20 cellular contexts compared by ENCODE assay signal in genomic region chr2:60527762-60528161, GRCh38. TPM values are rescaled to one million over a fixed set of nuclear protein-coding genes. Genes with fewer than 3 reads are reported as not detected.
A peak's percentile ranks its signal among the peaks of the same experiment; 100 is the strongest.
DNase-seq lines count a peak whose midpoint lies in the region; ATAC-seq and TF ChIP-seq lines count a peak whose summit lies in the region.
"Had no signal": no experiment of that assay in that cellular context is flagged by ENCODE, and none has a peak within 500 bp of the region (broad histone marks: within the 10 kb centered on the region; RNA-seq: fewer than 3 reads in every experiment).

No MANE protein-coding gene starts in this region.

- H3K36me3 ChIP-seq in left lung (no peaks in the 10 kb centered on the region), thymus (ENCODE audit: control insufficient read depth, insufficient read depth) (peaks cover 22% of the 10 kb centered on the region), GM23338 (ENCODE audit: insufficient read depth) (0 out of 2 replicates have a peak, but pooled peaks cover 3% of the 10 kb centered on the region), H7 (replicated peaks; ENCODE audit: control insufficient read depth, insufficient read depth, low read length) (peaks cover 1% of the 10 kb centered on the region; the same call in 1 of the 2 replicates)
- H3K36me3 ChIP-seq: cardiac muscle cell, HAP-1, tibial nerve had no signal

- peaks cover 0 to 32% of the 10 kb centered on the region in 2 donors for H3K27me3 ChIP-seq in left lung
- H3K27me3 ChIP-seq in thymus (ENCODE audit: control insufficient read depth, insufficient read depth), result no peaks in the 10 kb centered on the region
- H3K27me3 ChIP-seq in GM23338 (ENCODE audit: insufficient read depth), result no peaks in the 10 kb centered on the region
- no peaks in the 10 kb centered on the region for H3K27me3 ChIP-seq in H7 (ENCODE audit: control insufficient read depth, insufficient read depth, low read length)
- H3K27me3 ChIP-seq: cardiac muscle cell had no signal

- POLR2A ChIA-PET in WTC11 (lab: Charles Lee), result interaction anchor here (0.6 kb wide), 1 partner anchor 58 kb away, joined by 3 read pairs; no protein-coding TSS in a partner anchor

- no peak for TF ChIP-seq CTCF in WTC11 (IDR thresholded peaks at IDR 0.05)
- no peak for TF ChIP-seq CTCF in left lung (IDR thresholded peaks at IDR 0.05)
- TF ChIP-seq CTCF in GM23338 (conservative IDR thresholded peaks at IDR 0.05; ENCODE audit: low read depth in 2 of 2), result no peak

- H3F3A ChIP-seq in GM23338 (replicated peaks; ENCODE audit: low read depth), result no peaks in the 10 kb centered on the region

- WGBS in thymus, result 94% methylated on average over 8 of the region's 8 CpGs

- H3K9me3 ChIP-seq in left lung (no peaks in the 10 kb centered on the region), thymus (ENCODE audit: control insufficient read depth) (no peaks in the 10 kb centered on the region)
- H3K9me3 ChIP-seq: HAP-1, tibial nerve had no signal

- H3K4me1 Mint-ChIP-seq in WTC11 (peaks cover 91% of the 10 kb centered on the region), GM23338 (peaks cover 95% of the 10 kb centered on the region)

- DNase-seq in SIG-M5 treated with dmso at 0.1 percent for 504 hours (lab: John Stamatoyannopoulos, UW; ENCODE audit: unreplicated experiment) (peak; percentile 48), SIG-M5 (lab: John Stamatoyannopoulos, UW) (no peak), WTC11 (ENCODE audit: low spot score) (no peak), left lung (peak; percentile 58 to 61), GM23338 (ENCODE audit: low spot score) (no peak), H7 (no peak)
- DNase-seq in effector CD4-positive, alpha-beta T cell, result no peak
- DNase-seq: activated CD4-positive, alpha-beta T cell treated with anti-CD3 and anti-CD28 coated beads for 48 hours; activated naive CD8-positive, alpha-beta T cell treated with anti-CD3 and anti-CD28 coated beads for 36 hours; activated T-cell treated with anti-CD3 and anti-CD28 coated beads, Interleukin-2, amount 50 U/mL, for 1 hour; endodermal cell; NCI-H2081 treated with DMSO at 0.1 percent for 48 hours; NCI-H748 treated with DMSO at 0.1 percent for 48 hours; stimulated activated CD4-positive, alpha-beta T cell treated with anti-CD3 and anti-CD28 coated beads, Interleukin-4, amount 100 ng/mL, for 4 hours; T-helper 2 cell had no signal

- no peak for ATAC-seq in WTC11
- peak; percentile 27 for ATAC-seq in left lung
- no peak for ATAC-seq in GM23338

- no peak overlapping the region for H3K4me2 ChIP-seq in GM23338

- H3K4me3 Mint-ChIP-seq in WTC11 (no peak overlapping the region), GM23338 (no peak overlapping the region)
- H3K4me3 Mint-ChIP-seq: activated naive CD8-positive, alpha-beta T cell treated with anti-CD3 and anti-CD28 coated beads for 36 hours; endodermal cell had no signal

- H3K9me3 Mint-ChIP-seq in WTC11 (no peaks in the 10 kb centered on the region), GM23338 (no peaks in the 10 kb centered on the region)
- H3K9me3 Mint-ChIP-seq: activated naive CD8-positive, alpha-beta T cell treated with anti-CD3 and anti-CD28 coated beads for 36 hours; endodermal cell had no signal

- H3K4me3 ChIP-seq in left lung (no peak overlapping the region), thymus (ENCODE audit: low read length) (no peak overlapping the region), GM23338 (no peak overlapping the region), H7 (ENCODE audit: insufficient read depth, low read depth, low read length) (no peak overlapping the region)
- H3K4me3 ChIP-seq: cardiac muscle cell, HAP-1, tibial nerve had no signal

- no peak overlapping the region for H2AFZ ChIP-seq in GM23338

- H3K27me3 Mint-ChIP-seq in WTC11 (ENCODE audit: low read depth), result no peaks in the 10 kb centered on the region
- H3K27me3 Mint-ChIP-seq in GM23338 (ENCODE audit: insufficient read depth, low read depth, poor library complexity), result peaks cover 9% of the 10 kb centered on the region

- intact Hi-C loops in left lung (cut with DNase I), result no loop called here

- H3K27ac ChIP-seq in left lung (peak overlapping the region in 1 of 2 donors; percentile 47), thymus (ENCODE audit: low read depth) (peak overlapping the region; percentile 31), GM23338 (ENCODE audit: low read depth) (no peak overlapping the region)
- H3K27ac ChIP-seq: 22Rv1, cardiac muscle cell, tibial nerve had no signal

- H3K79me2 ChIP-seq in GM23338 (replicated peaks; ENCODE audit: insufficient read depth), result peaks cover 100% of the 10 kb centered on the region

- H3K4me1 ChIP-seq in left lung (peaks cover 0 to 56% of the 10 kb centered on the region in 2 donors), thymus (ENCODE audit: control insufficient read depth, insufficient read depth, low read length) (peaks cover 38% of the 10 kb centered on the region), GM23338 (ENCODE audit: insufficient read depth) (peaks cover 88% of the 10 kb centered on the region)
- H3K4me1 ChIP-seq: tibial nerve had no signal

- H3K36me3 Mint-ChIP-seq in WTC11, result peaks cover 15% of the 10 kb centered on the region
- peaks cover 14% of the 10 kb centered on the region for H3K36me3 Mint-ChIP-seq in GM23338 (ENCODE audit: low read depth)
- H3K36me3 Mint-ChIP-seq: activated naive CD8-positive, alpha-beta T cell treated with anti-CD3 and anti-CD28 coated beads for 36 hours had no signal

- H3K27ac Mint-ChIP-seq in WTC11 (peak overlapping the region; percentile 21), GM23338 (no peak overlapping the region)
- H3K27ac Mint-ChIP-seq: activated naive CD8-positive, alpha-beta T cell treated with anti-CD3 and anti-CD28 coated beads for 36 hours; endodermal cell had no signal

- no peaks in the 10 kb centered on the region for H3K9me2 ChIP-seq in GM23338 (ENCODE audit: insufficient read depth)

- CTCF ChIA-PET in WTC11 (lab: Charles Lee), result interaction anchor here (1.0 kb wide), 1 partner anchor 22 kb away, joined by 4 read pairs; no protein-coding TSS in a partner anchor

- H4K20me1 ChIP-seq in GM23338 (replicated peaks; ENCODE audit: insufficient read depth), result peaks cover 45% of the 10 kb centered on the region

TF ChIP-seq in WTC11, 78 proteins besides CTCF, POLR2A, EP300 and RAD21:
- TF ChIP-seq, protein P1, sequence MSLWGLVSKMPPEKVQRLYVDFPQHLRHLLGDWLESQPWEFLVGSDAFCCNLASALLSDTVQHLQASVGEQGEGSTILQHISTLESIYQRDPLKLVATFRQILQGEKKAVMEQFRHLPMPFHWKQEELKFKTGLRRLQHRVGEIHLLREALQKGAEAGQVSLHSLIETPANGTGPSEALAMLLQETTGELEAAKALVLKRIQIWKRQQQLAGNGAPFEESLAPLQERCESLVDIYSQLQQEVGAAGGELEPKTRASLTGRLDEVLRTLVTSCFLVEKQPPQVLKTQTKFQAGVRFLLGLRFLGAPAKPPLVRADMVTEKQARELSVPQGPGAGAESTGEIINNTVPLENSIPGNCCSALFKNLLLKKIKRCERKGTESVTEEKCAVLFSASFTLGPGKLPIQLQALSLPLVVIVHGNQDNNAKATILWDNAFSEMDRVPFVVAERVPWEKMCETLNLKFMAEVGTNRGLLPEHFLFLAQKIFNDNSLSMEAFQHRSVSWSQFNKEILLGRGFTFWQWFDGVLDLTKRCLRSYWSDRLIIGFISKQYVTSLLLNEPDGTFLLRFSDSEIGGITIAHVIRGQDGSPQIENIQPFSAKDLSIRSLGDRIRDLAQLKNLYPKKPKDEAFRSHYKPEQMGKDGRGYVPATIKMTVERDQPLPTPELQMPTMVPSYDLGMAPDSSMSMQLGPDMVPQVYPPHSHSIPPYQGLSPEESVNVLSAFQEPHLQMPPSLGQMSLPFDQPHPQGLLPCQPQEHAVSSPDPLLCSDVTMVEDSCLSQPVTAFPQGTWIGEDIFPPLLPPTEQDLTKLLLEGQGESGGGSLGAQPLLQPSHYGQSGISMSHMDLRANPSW (CRISPR knock-in tag; conservative IDR thresholded peaks at IDR 0.05; ENCODE audit: low read depth), result no peak
- no peak for TF ChIP-seq TEAD4 (CRISPR knock-in tag; IDR thresholded peaks at IDR 0.05)

TF ChIP-seq in GM23338, 12 proteins besides CTCF, POLR2A, EP300 and RAD21:
- TF ChIP-seq, protein P2, sequence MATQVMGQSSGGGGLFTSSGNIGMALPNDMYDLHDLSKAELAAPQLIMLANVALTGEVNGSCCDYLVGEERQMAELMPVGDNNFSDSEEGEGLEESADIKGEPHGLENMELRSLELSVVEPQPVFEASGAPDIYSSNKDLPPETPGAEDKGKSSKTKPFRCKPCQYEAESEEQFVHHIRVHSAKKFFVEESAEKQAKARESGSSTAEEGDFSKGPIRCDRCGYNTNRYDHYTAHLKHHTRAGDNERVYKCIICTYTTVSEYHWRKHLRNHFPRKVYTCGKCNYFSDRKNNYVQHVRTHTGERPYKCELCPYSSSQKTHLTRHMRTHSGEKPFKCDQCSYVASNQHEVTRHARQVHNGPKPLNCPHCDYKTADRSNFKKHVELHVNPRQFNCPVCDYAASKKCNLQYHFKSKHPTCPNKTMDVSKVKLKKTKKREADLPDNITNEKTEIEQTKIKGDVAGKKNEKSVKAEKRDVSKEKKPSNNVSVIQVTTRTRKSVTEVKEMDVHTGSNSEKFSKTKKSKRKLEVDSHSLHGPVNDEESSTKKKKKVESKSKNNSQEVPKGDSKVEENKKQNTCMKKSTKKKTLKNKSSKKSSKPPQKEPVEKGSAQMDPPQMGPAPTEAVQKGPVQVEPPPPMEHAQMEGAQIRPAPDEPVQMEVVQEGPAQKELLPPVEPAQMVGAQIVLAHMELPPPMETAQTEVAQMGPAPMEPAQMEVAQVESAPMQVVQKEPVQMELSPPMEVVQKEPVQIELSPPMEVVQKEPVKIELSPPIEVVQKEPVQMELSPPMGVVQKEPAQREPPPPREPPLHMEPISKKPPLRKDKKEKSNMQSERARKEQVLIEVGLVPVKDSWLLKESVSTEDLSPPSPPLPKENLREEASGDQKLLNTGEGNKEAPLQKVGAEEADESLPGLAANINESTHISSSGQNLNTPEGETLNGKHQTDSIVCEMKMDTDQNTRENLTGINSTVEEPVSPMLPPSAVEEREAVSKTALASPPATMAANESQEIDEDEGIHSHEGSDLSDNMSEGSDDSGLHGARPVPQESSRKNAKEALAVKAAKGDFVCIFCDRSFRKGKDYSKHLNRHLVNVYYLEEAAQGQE (IDR thresholded peaks at IDR 0.05; ENCODE audit: unreplicated experiment), result no peak
- TF ChIP-seq EZH2phosphoT487 (IDR thresholded peaks at IDR 0.05; ENCODE audit: unreplicated experiment), result no peak
TF ChIP-seq in GM23338: peak in this region for 0.

RNA-seq across cellular contexts. Expression of gene BCL11A, which starts 25.7 kb away (rescaled TPM):
- total RNA-seq in WTC11 (2021) (45.0 to 53.2 TPM (median 46.8 TPM) in 3 replicates), left lung (1 to 10 TPM; 4.0 to 7.3 TPM)
- polyA plus RNA-seq in thymus (33.6 TPM), GM23338 (2016; fragmentation: Nextera tagmentation; extraction: Ambion mirVana) (72.5 and 77.6 TPM in 2 replicates)
- 49.2 and 57.5 TPM in 2 replicates for total RNA-seq in GM23338 (2014; rRNA removed; shearing (Covaris generic))
- 30.5 and 34.9 TPM in 2 replicates for total RNA-seq in H7 (2014; rRNA removed; shearing (Covaris generic))

Comparison
In these comparisons a context has a peak if more than half of its experiments do, and no peak if none do; other contexts are left out.
1. DNase-seq: peak in SIG-M5 treated with dmso at 0.1 percent for 504 hours (single experiment) and left lung (2 of 2); none in SIG-M5 (single experiment), WTC11 (single experiment), GM23338 (single experiment), H7 (single experiment) and effector CD4-positive, alpha-beta T cell (single experiment).